ENCODE assay signal across 8 cellular contexts in the genomic region with DNA sequence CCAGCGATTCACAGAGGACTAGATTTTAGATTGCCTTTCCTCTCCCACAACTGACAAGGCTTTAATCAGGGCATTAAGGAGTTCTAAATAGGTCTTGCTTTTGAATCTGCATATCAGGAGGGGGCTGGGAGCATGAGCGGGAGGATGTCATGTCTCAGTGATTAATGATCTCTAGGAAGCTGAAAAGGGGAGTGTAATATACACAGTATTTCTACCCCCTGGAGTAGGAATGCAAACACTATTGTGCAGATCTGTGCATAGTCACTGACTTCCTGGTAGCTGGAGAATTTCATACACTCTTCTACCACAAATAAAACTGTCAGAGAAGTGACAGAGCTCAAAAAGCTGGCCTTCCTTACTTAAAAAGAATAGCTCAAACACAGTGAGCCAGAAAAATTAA.
A peak's percentile ranks its signal among the peaks of the same experiment; 100 is the strongest.
DNase-seq lines count a peak whose midpoint lies in the region; ATAC-seq and TF ChIP-seq lines count a peak whose summit lies in the region.

No MANE protein-coding gene starts in this region.

- no peaks in the 10 kb centered on the region for H3K36me3 ChIP-seq in Caco-2 (ENCODE audit: control insufficient read depth, insufficient read depth, low read length)

- H3K4me3 Mint-ChIP-seq in nephron (peak overlapping the region in 1 of 3 experiments; percentile 28), Caco-2 (ENCODE audit: unreplicated experiment) (no peak overlapping the region)

- H3K4me1 ChIP-seq in Caco-2 = peaks cover 5% of the 10 kb centered on the region; the same call in 1 of the 2 replicates

- TF ChIP-seq CTCF in nephron (IDR thresholded peaks at IDR 0.05; ENCODE audit: unreplicated experiment in 3 of 3) = no peak
- TF ChIP-seq CTCF in Caco-2 (IDR thresholded peaks at IDR 0.05; ENCODE audit: insufficient read depth in 1 of 2, low read depth in 1 of 2, low read length in 1 of 2, severe bottlenecking in 1 of 2, unreplicated experiment in 1 of 2) = no peak

- no peaks in the 10 kb centered on the region for H3K27me3 ChIP-seq in Caco-2 (replicated peaks; ENCODE audit: control insufficient read depth, insufficient read depth, low read length)

- CTCF ChIA-PET in Caco-2 (lab: Charles Lee) = no interaction called here

- intact Hi-C loops in Caco-2 (cut with micrococcal nuclease; ENCODE audit: unreplicated experiment) = loop anchor here (2.0 kb wide), 1 partner anchor 79 kb away; no protein-coding TSS in a partner anchor

- H3K36me3 Mint-ChIP-seq in nephron (ENCODE audit: low read depth) (peaks cover 13% of the 10 kb centered on the region), Caco-2 (ENCODE audit: insufficient read depth, unreplicated experiment) (no peaks in the 10 kb centered on the region)

- ATAC-seq in HG02938 (IDR thresholded peaks at IDR 0.05; ENCODE audit: unreplicated experiment) = no peak

- H3K9me3 Mint-ChIP-seq in nephron (no peaks in the 10 kb centered on the region), Caco-2 (ENCODE audit: unreplicated experiment) (no peaks in the 10 kb centered on the region)

- no TSS peak for BruUV-seq in Caco-2 (replicated peaks; lab: Mats Ljungman, UMichigan)

- H3K27ac Mint-ChIP-seq in nephron (peak overlapping the region; percentile 48 to 88 (median 49)), Caco-2 (ENCODE audit: unreplicated experiment) (no peak overlapping the region)

- H3K4me3 ChIP-seq in Caco-2 (ENCODE audit: low read depth, low read length) = no peak overlapping the region

- POLR2A ChIA-PET in Caco-2 (lab: Charles Lee) = no interaction called here

- H3K27me3 Mint-ChIP-seq in nephron (ENCODE audit: low read depth) (no peaks in the 10 kb centered on the region), Caco-2 (ENCODE audit: insufficient read depth, unreplicated experiment) (no peaks in the 10 kb centered on the region)

- DNase-seq in DMS114 treated with DMSO at 0.1 percent for 48 hours (lab: John Stamatoyannopoulos, UW; ENCODE audit: unreplicated experiment) (peak; percentile 77), NCI-H2081 (lab: John Stamatoyannopoulos, UW) (peak; percentile 77 to 92), dermis blood vessel endothelial cell (peak; percentile 61), Caco-2 (no peak), GM19240 (ENCODE audit: insufficient read length, low spot score) (no peak), activated gamma-delta T cell treated with Interleukin-2 at 50 U/mL for 16 hours (no peak)

- H3K4me1 Mint-ChIP-seq in nephron = peaks cover 33% of the 10 kb centered on the region
- peaks cover 7% of the 10 kb centered on the region for H3K4me1 Mint-ChIP-seq in Caco-2 (ENCODE audit: low read depth, unreplicated experiment)

- H3K9me3 ChIP-seq in Caco-2 = no peaks in the 10 kb centered on the region

Comparison
In these comparisons a context has a peak if more than half of its experiments do, and no peak if none do; other contexts are left out.
1. DNase-seq: peak in DMS114 treated with DMSO at 0.1 percent for 48 hours (single experiment), NCI-H2081 (2 of 2) and dermis blood vessel endothelial cell (single experiment); none in Caco-2 (0 of 2), GM19240 (single experiment) and activated gamma-delta T cell treated with Interleukin-2 at 50 U/mL for 16 hours (single experiment).